Comparison of ENCODE assay signal across 19 cellular contexts in the genomic region with DNA sequence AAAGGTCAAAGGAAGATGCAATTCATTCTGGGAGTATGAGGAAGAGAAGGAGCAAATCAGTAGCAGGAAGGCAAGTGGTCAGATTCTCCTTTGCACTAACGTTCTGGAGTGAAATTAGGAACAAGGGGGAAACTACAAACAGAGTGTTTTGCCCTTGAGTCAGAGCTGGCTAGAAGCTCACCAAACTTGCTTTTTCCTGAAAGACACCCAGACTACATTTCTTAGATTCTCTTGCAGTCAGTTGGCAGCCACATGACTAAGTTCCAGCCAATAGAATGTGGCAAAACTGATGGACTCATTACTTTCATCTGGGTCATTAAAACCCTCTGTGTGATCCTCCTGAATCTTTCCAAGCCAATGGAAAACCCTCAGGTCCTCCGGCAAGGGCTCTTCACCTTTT. TPM values are rescaled to one million over a fixed set of nuclear protein-coding genes. Genes with fewer than 3 reads are reported as not detected.
"Had no signal": no experiment of that assay in that cellular context is flagged by ENCODE, and none has a peak within 500 bp of the region (broad histone marks: within the 10 kb centered on the region; RNA-seq: fewer than 3 reads in every experiment).

No MANE protein-coding gene starts in this region.

- H3K27ac Mint-ChIP-seq: activated T-helper 2 cell treated with anti-CD3 and anti-CD28 coated beads, Interferon-gamma antibody, Interleukin-2, Interleukin-4, amounts not matched to agents 10 μg/mL and 5 μg/mL and 100 μg/mL, durations not matched to agents 14 hours and 24 hours and 36 hours; natural killer cell; progenitor cell of endocrine pancreas; WTC11 had no signal

- H3K27me3 ChIP-seq: body of pancreas had no signal

- H3K4me3 Mint-ChIP-seq: natural killer cell, WTC11 had no signal

- H3K4me1 Mint-ChIP-seq: natural killer cell, WTC11 had no signal

- H3K4me1 ChIP-seq: adrenal gland, body of pancreas, transverse colon had no signal

- H3K9me3 Mint-ChIP-seq: activated T-helper 2 cell treated with anti-CD3 and anti-CD28 coated beads, Interferon-gamma antibody, Interleukin-2, Interleukin-4, amounts not matched to agents 10 μg/mL and 5 μg/mL and 100 μg/mL, durations not matched to agents 14 hours and 24 hours and 36 hours; natural killer cell had no signal

- DNase-seq: activated CD4-positive, alpha-beta T cell treated with anti-CD3 and anti-CD28 coated beads for 48 hours; activated naive CD4-positive, alpha-beta T cell treated with anti-CD3 and anti-CD28 coated beads, Interleukin-2, amount 50 U/mL, for 16 hours; adrenal gland; body of pancreas; foreskin fibroblast; head of caudate nucleus; natural killer cell; nucleus accumbens; right cardiac atrium; stimulated activated naive CD4-positive, alpha-beta T cell; substantia nigra; transverse colon had no signal

- H3K27ac ChIP-seq: adrenal gland, body of pancreas, transverse colon had no signal

- H3K36me3 Mint-ChIP-seq: natural killer cell, WTC11 had no signal

- H3K9me3 ChIP-seq: adrenal gland, body of pancreas, transverse colon had no signal

- ATAC-seq: body of pancreas, left lobe of liver, natural killer cell, right cardiac atrium, WTC11 had no signal

- H3K36me3 ChIP-seq: adrenal gland, transverse colon had no signal

- H3K4me3 ChIP-seq: adrenal gland, body of pancreas, transverse colon had no signal

RNA-seq across cellular contexts. Expression of gene DLX5, which starts 18.6 kb away (rescaled TPM):
- total RNA-seq: activated CD8-positive, alpha-beta memory T cell treated with anti-CD3 and anti-CD28 coated beads for 36 hours; activated T-helper 2 cell treated with anti-CD3 and anti-CD28 coated beads, Interferon-gamma antibody, Interleukin-2, Interleukin-4, amounts not matched to agents 10 μg/mL and 5 μg/mL and 100 μg/mL, durations not matched to agents 14 hours and 24 hours and 36 hours; body of pancreas; left lobe of liver; mucosa of gallbladder; natural killer cell; right cardiac atrium; T-helper 1 cell treated with Interleukin-12 subunit alpha and Interleukin-12 subunit beta and Interleukin-4 antibody, amounts not matched to agents 30 ng/mL and 1 ng/mL, for 36 hours; transverse colon; WTC11 had no signal

RNA-seq across cellular contexts. Expression of gene DLX6, which starts 37.9 kb away (rescaled TPM):
- total RNA-seq: activated CD8-positive, alpha-beta memory T cell treated with anti-CD3 and anti-CD28 coated beads for 36 hours; activated T-helper 2 cell treated with anti-CD3 and anti-CD28 coated beads, Interferon-gamma antibody, Interleukin-2, Interleukin-4, amounts not matched to agents 10 μg/mL and 5 μg/mL and 100 μg/mL, durations not matched to agents 14 hours and 24 hours and 36 hours; body of pancreas; left lobe of liver; mucosa of gallbladder; natural killer cell; right cardiac atrium; T-helper 1 cell treated with Interleukin-12 subunit alpha and Interleukin-12 subunit beta and Interleukin-4 antibody, amounts not matched to agents 30 ng/mL and 1 ng/mL, for 36 hours; transverse colon had no signal
- polyA plus RNA-seq: adrenal gland, right cardiac atrium had no signal
